9 cellular contexts compared by ENCODE assay signal in genomic region chr11:36449566-36450390, GRCh38.
DNase-seq lines count a peak whose midpoint lies in the region; ATAC-seq and TF ChIP-seq lines count a peak whose summit lies in the region.
"Had no signal": no experiment of that assay in that cellular context is flagged by ENCODE, and none has a peak within 500 bp of the region (broad histone marks: within the 10 kb centered on the region; RNA-seq: fewer than 3 reads in every experiment).

No MANE protein-coding gene starts in this region.

- peaks cover 12 to 26% of the 10 kb centered on the region in 2 experiments for H3K4me1 ChIP-seq in neutrophil (ENCODE audit: control insufficient read depth in 1 of 2, insufficient read depth in 1 of 2, low read depth in 1 of 2, low read length in 1 of 2)
- H3K4me1 ChIP-seq in HAP-1, result peaks cover under 1% of the 10 kb centered on the region; the same call in 1 of the 2 replicates

- peak; percentile 36 for DNase-seq in DMS53 (lab: John Stamatoyannopoulos, UW)
- DNase-seq in DMS53 treated with DMSO at 0.1 percent for 48 hours (lab: John Stamatoyannopoulos, UW; ENCODE audit: unreplicated experiment), result no peak
- peak; percentile 35 for DNase-seq in astrocyte of the spinal cord (ENCODE audit: low read depth, low spot score)
- DNase-seq in stimulated activated CD4-positive, alpha-beta T cell treated with anti-CD3 and anti-CD28 coated beads, Interleukin-15, amount 100 ng/mL, for 24 hours, result no peak
- DNase-seq in HAP-1 (ENCODE audit: low spot score in 2 of 2), result no peak
- no peak for DNase-seq in stimulated activated CD8-positive, alpha-beta memory T cell treated with anti-CD3 and anti-CD28 coated beads, Interleukin-4, amount 100 ng/mL, for 48 hours

- TF ChIP-seq CTCF in astrocyte of the spinal cord (IDR thresholded peaks at IDR 0.05; ENCODE audit: low read depth, low read length) (no peak), neutrophil (IDR thresholded peaks at IDR 0.05) (no peak)

- H3K9me3 ChIP-seq in neutrophil, result no peaks in the 10 kb centered on the region
- H3K9me3 ChIP-seq in HAP-1, result no peaks in the 10 kb centered on the region

- peaks cover 7% of the 10 kb centered on the region for H3K36me3 ChIP-seq in neutrophil
- no peaks in the 10 kb centered on the region for H3K36me3 ChIP-seq in HAP-1 (replicated peaks)

- H3K27ac ChIP-seq in neutrophil, result peak overlapping the region; percentile 58
- H3K27ac ChIP-seq: 22Rv1 had no signal

- no peaks in the 10 kb centered on the region for H3K27me3 ChIP-seq in neutrophil
- H3K27me3 ChIP-seq in HAP-1 (ENCODE audit: low read depth), result no peaks in the 10 kb centered on the region

- H3K4me3 ChIP-seq in astrocyte of the spinal cord (ENCODE audit: low read depth, low read length), result no peak overlapping the region
- H3K4me3 ChIP-seq in neutrophil (ENCODE audit: low read depth in 1 of 2, low read length in 1 of 2), result peak overlapping the region in 1 of 2 experiments; percentile 31
- H3K4me3 ChIP-seq in HAP-1, result no peak overlapping the region

- in situ Hi-C loops in astrocyte of the spinal cord (cut with HindIII; ENCODE audit: low sequenced_read_pairs), result no loop called here
- in situ Hi-C loops in HAP-1 (cut with MboI; ENCODE audit: low sequenced_read_pairs), result loop anchor here (25.0 kb wide), 1 partner anchor 837 kb away; the partner anchor contains the start of gene FJX1

- peak; percentile 44 for ATAC-seq in HG03060 (IDR thresholded peaks at IDR 0.05; ENCODE audit: low read depth, unreplicated experiment)

Comparison
In these comparisons a context has a peak if more than half of its experiments do, and no peak if none do; other contexts are left out.
1. DNase-seq: peak in DMS53 (single experiment) and astrocyte of the spinal cord (single experiment); none in DMS53 treated with DMSO at 0.1 percent for 48 hours (single experiment), stimulated activated CD4-positive, alpha-beta T cell treated with anti-CD3 and anti-CD28 coated beads, Interleukin-15, amount 100 ng/mL, for 24 hours (single experiment), HAP-1 (0 of 2) and stimulated activated CD8-positive, alpha-beta memory T cell treated with anti-CD3 and anti-CD28 coated beads, Interleukin-4, amount 100 ng/mL, for 48 hours (single experiment).